1 cellular context compared by ENCODE assay signal in the genomic region with DNA sequence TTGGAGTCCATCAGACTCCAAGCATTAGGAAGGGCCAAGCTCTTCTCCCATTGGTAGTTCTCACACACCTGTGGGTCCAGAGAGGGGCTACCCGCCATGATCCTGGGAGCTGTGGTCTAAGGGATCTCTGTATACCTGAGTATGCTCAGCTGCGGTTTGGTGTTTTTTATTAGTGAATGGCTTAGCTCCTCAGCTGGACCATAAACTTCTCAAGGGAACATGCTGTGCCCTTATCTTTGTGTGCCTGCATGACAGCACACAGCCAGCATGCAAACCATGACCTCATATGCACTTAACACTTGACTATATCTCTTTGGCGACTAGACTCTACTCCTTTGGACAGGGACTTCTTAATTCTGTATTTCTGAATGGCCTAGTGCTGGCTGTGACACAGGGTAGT.
TF ChIP-seq lines count a peak whose summit lies in the region.

No MANE protein-coding gene starts in this region.

TF ChIP-seq in K562, 482 proteins besides CTCF, POLR2A, EP300 and RAD21 (continued from another document):
- TF ChIP-seq, protein P1, sequence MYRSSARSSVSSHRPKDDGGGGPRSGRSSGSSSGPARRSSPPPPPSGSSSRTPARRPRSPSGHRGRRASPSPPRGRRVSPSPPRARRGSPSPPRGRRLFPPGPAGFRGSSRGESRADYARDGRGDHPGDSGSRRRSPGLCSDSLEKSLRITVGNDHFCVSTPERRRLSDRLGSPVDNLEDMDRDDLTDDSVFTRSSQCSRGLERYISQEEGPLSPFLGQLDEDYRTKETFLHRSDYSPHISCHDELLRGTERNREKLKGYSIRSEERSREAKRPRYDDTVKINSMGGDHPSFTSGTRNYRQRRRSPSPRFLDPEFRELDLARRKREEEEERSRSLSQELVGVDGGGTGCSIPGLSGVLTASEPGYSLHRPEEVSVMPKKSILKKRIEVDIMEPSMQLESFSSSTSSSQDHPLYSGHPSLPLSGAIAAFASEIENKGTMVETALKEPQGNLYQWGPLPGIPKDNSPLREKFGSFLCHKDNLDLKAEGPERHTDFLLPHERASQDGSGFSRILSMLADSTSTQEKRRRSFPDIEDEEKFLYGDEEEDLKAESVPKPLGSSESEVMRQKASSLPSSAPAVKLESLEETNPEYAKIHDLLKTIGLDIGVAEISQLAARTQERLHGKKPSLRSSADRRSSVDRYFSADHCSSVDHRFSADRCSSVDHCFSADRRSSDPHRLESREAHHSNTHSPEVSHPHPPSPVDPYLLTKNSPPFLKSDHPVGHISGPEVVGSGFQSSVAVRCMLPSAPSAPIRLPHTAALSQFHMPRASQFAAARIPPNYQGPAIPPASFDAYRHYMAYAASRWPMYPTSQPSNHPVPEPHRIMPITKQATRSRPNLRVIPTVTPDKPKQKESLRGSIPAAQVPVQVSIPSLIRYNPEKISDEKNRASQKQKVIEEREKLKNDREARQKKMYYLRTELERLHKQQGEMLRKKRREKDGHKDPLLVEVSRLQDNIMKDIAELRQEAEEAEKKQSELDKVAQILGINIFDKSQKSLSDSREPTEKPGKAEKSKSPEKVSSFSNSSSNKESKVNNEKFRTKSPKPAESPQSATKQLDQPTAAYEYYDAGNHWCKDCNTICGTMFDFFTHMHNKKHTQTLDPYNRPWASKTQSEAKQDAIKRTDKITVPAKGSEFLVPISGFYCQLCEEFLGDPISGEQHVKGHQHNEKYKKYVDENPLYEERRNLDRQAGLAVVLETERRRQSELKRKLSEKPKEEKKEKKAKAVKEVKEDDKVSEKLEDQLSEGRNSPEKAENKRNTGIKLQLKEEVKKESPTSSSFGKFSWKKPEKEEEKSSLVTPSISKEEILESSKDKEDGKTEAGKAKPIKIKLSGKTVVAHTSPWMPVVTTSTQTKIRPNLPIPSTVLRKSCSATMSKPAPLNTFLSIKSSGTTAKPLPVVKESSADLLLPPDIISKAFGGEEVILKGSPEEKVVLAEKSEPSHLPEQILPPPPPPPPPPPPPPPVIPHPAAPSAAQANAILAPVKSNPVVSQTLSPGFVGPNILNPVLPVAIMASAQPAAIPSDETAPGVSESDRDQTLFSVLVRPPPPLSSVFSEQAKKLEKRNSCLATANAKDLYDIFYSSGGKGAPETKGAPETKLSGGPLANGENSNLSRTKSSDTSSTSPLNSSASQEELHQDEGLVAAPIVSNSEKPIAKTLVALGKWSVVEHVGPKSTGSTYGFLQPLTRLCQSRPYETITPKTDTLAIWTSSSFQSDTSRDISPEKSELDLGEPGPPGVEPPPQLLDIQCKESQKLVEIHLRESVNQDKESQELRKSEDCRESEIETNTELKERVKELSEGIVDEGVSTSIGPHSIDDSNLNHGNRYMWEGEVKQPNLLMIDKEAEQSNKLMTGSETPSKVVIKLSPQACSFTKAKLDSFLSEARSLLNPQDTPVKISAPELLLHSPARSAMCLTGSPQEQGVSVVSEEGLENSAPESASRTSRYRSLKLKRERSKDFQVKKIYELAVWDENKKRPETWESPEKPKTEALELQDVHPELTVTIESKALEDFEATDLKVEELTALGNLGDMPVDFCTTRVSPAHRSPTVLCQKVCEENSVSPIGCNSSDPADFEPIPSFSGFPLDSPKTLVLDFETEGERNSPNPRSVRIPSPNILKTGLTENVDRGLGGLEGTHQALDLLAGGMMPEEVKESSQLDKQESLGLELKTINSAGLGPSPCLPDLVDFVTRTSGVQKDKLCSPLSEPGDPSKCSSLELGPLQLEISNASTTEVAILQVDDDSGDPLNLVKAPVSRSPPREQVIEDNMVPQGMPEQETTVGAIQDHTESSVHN (IDR thresholded peaks at IDR 0.05; ENCODE audit: borderline replicate concordance in 1 of 2, low read depth in 1 of 2): 0 out of 4 replicates have a peak, but pooled peaks of 1 of the 2 experiments have one; percentile 27
- peak in 1 of 2 experiments; percentile 59; a peak in 1 of 4 replicates for TF ChIP-seq TBL1XR1 (IDR thresholded peaks at IDR 0.05; ENCODE audit: low read length in 2 of 2)
- TF ChIP-seq PHB (CRISPR knock-in tag; IDR thresholded peaks at IDR 0.05): no peak
- TF ChIP-seq RBM25 (IDR thresholded peaks at IDR 0.05; ENCODE audit: low read depth, low read length, severe bottlenecking): no peak
- 0 out of 2 replicates have a peak, but pooled peaks have one; percentile 46 for TF ChIP-seq MEF2D (tag; conservative IDR thresholded peaks at IDR 0.05; ENCODE audit: low read depth)
- TF ChIP-seq RB1 (IDR thresholded peaks at IDR 0.05; ENCODE audit: low read depth): no peak
- TF ChIP-seq TRIM28 (IDR thresholded peaks at IDR 0.05): 0 out of 2 replicates have a peak, but pooled peaks have one; percentile 35
- TF ChIP-seq TEAD2 (tag; IDR thresholded peaks at IDR 0.05): no peak
- TF ChIP-seq MEIS2 (IDR thresholded peaks at IDR 0.05; ENCODE audit: partially characterized antibody): peak; percentile 42
- TF ChIP-seq CSDE1 (IDR thresholded peaks at IDR 0.05): peak in 1 of 2 experiments; percentile 47; a peak in 1 of 4 replicates
- 0 out of 2 replicates have a peak, but pooled peaks have one; percentile 58 for TF ChIP-seq SMARCC2 (IDR thresholded peaks at IDR 0.05; ENCODE audit: low read depth)
- TF ChIP-seq XRCC4 (IDR thresholded peaks at IDR 0.05; ENCODE audit: extremely low read depth, insufficient read depth, insufficient read length): no peak
- TF ChIP-seq NR2C1 (IDR thresholded peaks at IDR 0.05): 0 out of 2 replicates have a peak, but pooled peaks have one; percentile 23
- no peak; the same call in 1 of the 2 replicates for TF ChIP-seq NR2C1 (tag; IDR thresholded peaks at IDR 0.05)
- TF ChIP-seq E2F6 (IDR thresholded peaks at IDR 0.05; ENCODE audit: borderline replicate concordance in 1 of 2, extremely low read depth in 1 of 2, insufficient read depth in 1 of 2, insufficient read length in 1 of 2, low read depth in 1 of 2, low read length in 1 of 2, poor library complexity in 1 of 2, severe bottlenecking in 1 of 2): peak; percentile 40 to 54
- peak; percentile 16 for TF ChIP-seq RBBP5 (IDR thresholded peaks at IDR 0.05; ENCODE audit: borderline replicate concordance, insufficient read depth, low read length, poor library complexity, severe bottlenecking)
- TF ChIP-seq COPS2 (conservative IDR thresholded peaks at IDR 0.05): no peak
- TF ChIP-seq NBN (IDR thresholded peaks at IDR 0.05; ENCODE audit: low read depth): peak; percentile 60; the same call in 1 of the 2 replicates
